21 cellular contexts compared by ENCODE assay signal in genomic region chr6:4114123-4114522, GRCh38. TPM values are rescaled to one million over a fixed set of nuclear protein-coding genes. Genes with fewer than 3 reads are reported as not detected.
"Had no signal": no experiment of that assay in that cellular context is flagged by ENCODE, and none has a peak within 500 bp of the region (broad histone marks: within the 10 kb centered on the region; RNA-seq: fewer than 3 reads in every experiment).

No MANE protein-coding gene starts in this region.

- H3K27ac ChIP-seq: heart right ventricle, ovary, tibial artery, vagina had no signal

- H3K27me3 ChIP-seq: heart right ventricle, ovary, tibial artery, vagina had no signal

- H3K4me1 Mint-ChIP-seq: activated CD4-positive, alpha-beta T cell treated with anti-CD3 and anti-CD28 coated beads, Interleukin-2, amount 10 ng/mL, durations not matched to agents 7 days and 5 days; T-helper 17 cell had no signal

- ATAC-seq: heart right ventricle, T-helper 17 cell had no signal

- H3K27ac Mint-ChIP-seq: activated CD4-positive, alpha-beta T cell treated with anti-CD3 and anti-CD28 coated beads, Interleukin-2, amount 10 ng/mL, durations not matched to agents 7 days and 5 days; activated T-helper 2 cell treated with anti-CD3 and anti-CD28 coated beads, Interferon-gamma antibody, Interleukin-2, Interleukin-4, amounts not matched to agents 10 μg/mL and 5 μg/mL and 100 μg/mL, durations not matched to agents 14 hours and 24 hours and 36 hours; brain; T-helper 17 cell had no signal

- H3K4me1 ChIP-seq: vagina had no signal

- H3K4me3 Mint-ChIP-seq: activated CD4-positive, alpha-beta T cell treated with anti-CD3 and anti-CD28 coated beads, Interleukin-2, amount 10 ng/mL, durations not matched to agents 7 days and 5 days; brain; neural crest cell; T-helper 17 cell had no signal

- H3K4me3 ChIP-seq: heart right ventricle, ovary, tibial artery, vagina had no signal

- H3K9me3 ChIP-seq: ovary, vagina had no signal

- DNase-seq: activated CD4-positive, alpha-beta T cell treated with anti-CD3 and anti-CD28 coated beads, Interleukin-2, amount 10 ng/mL, durations not matched to agents 7 days and 5 days; activated CD4-positive, CD25-positive, alpha-beta regulatory T cell; activated naive CD4-positive, alpha-beta T cell treated with anti-CD3 and anti-CD28 coated beads, Interleukin-2, amount 50 U/mL, for 16 hours; amniotic stem cell; cerebellar nuclear complex; dermis blood vessel endothelial cell; heart right ventricle; kidney; ovary; T-helper 17 cell; tibial artery had no signal

- H3K27me3 Mint-ChIP-seq: T-helper 17 cell had no signal

- H3K36me3 ChIP-seq: ovary had no signal

RNA-seq across cellular contexts. Expression of gene FAM217A, which starts 35.2 kb away (rescaled TPM):
- total RNA-seq: activated CD4-positive, alpha-beta T cell treated with anti-CD3 and anti-CD28 coated beads, Interleukin-2, amount 10 ng/mL, durations not matched to agents 7 days and 5 days; activated T-helper 2 cell treated with anti-CD3 and anti-CD28 coated beads, Interferon-gamma antibody, Interleukin-2, Interleukin-4, amounts not matched to agents 10 μg/mL and 5 μg/mL and 100 μg/mL, durations not matched to agents 14 hours and 24 hours and 36 hours; dermis blood vessel endothelial cell; epithelial cell of proximal tubule; frontal cortex; heart right ventricle; kidney; liver; mesenteric fat pad; myocyte; neural crest cell; ovary; skeletal muscle tissue; T-helper 17 cell; vagina had no signal
- polyA plus RNA-seq: heart right ventricle, liver, ovary had no signal
